1 cellular context compared by ENCODE assay signal in genomic region chr1:17953921-17954320, GRCh38.
TF ChIP-seq lines count a peak whose summit lies in the region.

No MANE protein-coding gene starts in this region.

TF ChIP-seq in HEK293, 187 proteins besides CTCF, POLR2A, EP300 and RAD21 (continued from another document and continues in another):
- TF ChIP-seq, protein P1, sequence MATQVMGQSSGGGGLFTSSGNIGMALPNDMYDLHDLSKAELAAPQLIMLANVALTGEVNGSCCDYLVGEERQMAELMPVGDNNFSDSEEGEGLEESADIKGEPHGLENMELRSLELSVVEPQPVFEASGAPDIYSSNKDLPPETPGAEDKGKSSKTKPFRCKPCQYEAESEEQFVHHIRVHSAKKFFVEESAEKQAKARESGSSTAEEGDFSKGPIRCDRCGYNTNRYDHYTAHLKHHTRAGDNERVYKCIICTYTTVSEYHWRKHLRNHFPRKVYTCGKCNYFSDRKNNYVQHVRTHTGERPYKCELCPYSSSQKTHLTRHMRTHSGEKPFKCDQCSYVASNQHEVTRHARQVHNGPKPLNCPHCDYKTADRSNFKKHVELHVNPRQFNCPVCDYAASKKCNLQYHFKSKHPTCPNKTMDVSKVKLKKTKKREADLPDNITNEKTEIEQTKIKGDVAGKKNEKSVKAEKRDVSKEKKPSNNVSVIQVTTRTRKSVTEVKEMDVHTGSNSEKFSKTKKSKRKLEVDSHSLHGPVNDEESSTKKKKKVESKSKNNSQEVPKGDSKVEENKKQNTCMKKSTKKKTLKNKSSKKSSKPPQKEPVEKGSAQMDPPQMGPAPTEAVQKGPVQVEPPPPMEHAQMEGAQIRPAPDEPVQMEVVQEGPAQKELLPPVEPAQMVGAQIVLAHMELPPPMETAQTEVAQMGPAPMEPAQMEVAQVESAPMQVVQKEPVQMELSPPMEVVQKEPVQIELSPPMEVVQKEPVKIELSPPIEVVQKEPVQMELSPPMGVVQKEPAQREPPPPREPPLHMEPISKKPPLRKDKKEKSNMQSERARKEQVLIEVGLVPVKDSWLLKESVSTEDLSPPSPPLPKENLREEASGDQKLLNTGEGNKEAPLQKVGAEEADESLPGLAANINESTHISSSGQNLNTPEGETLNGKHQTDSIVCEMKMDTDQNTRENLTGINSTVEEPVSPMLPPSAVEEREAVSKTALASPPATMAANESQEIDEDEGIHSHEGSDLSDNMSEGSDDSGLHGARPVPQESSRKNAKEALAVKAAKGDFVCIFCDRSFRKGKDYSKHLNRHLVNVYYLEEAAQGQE (tag by site-specific recombination; IDR thresholded peaks at IDR 0.05) = peak; percentile 67; the same call in 1 of the 2 replicates
- TF ChIP-seq ZNF433 (tag by site-specific recombination; IDR thresholded peaks at IDR 0.05; ENCODE audit: low read depth) = 0 out of 2 replicates have a peak, but pooled peaks have one; percentile 51
- TF ChIP-seq, protein P2, sequence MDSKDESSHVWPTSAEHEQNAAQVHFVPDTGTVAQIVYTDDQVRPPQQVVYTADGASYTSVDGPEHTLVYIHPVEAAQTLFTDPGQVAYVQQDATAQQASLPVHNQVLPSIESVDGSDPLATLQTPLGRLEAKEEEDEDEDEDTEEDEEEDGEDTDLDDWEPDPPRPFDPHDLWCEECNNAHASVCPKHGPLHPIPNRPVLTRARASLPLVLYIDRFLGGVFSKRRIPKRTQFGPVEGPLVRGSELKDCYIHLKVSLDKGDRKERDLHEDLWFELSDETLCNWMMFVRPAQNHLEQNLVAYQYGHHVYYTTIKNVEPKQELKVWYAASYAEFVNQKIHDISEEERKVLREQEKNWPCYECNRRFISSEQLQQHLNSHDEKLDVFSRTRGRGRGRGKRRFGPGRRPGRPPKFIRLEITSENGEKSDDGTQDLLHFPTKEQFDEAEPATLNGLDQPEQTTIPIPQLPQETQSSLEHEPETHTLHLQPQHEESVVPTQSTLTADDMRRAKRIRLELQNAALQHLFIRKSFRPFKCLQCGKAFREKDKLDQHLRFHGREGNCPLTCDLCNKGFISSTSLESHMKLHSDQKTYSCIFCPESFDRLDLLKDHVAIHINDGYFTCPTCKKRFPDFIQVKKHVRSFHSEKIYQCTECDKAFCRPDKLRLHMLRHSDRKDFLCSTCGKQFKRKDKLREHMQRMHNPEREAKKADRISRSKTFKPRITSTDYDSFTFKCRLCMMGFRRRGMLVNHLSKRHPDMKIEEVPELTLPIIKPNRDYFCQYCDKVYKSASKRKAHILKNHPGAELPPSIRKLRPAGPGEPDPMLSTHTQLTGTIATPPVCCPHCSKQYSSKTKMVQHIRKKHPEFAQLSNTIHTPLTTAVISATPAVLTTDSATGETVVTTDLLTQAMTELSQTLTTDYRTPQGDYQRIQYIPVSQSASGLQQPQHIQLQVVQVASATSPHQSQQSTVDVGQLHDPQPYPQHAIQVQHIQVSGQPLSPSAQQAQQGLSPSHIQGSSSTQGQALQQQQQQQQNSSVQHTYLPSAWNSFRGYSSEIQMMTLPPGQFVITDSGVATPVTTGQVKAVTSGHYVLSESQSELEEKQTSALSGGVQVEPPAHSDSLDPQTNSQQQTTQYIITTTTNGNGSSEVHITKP (tag by site-specific recombination; IDR thresholded peaks at IDR 0.05) = no peak
- TF ChIP-seq ZBTB11 (tag by site-specific recombination; conservative IDR thresholded peaks at IDR 0.05; ENCODE audit: low read depth) = peak; percentile 81
- peak; percentile 54; the same call in 1 of the 2 replicates for TF ChIP-seq ZNF223 (tag by site-specific recombination; IDR thresholded peaks at IDR 0.05)
- TF ChIP-seq ZNF610 (tag by site-specific recombination; IDR thresholded peaks at IDR 0.05; ENCODE audit: borderline replicate concordance) = no peak
- TF ChIP-seq ZNF335 (tag by site-specific recombination; conservative IDR thresholded peaks at IDR 0.05) = no peak
- no peak for TF ChIP-seq ZNF146 (tag by site-specific recombination; IDR thresholded peaks at IDR 0.05)
- TF ChIP-seq ZBTB8A (tag by site-specific recombination; IDR thresholded peaks at IDR 0.05) = peak; percentile 70
- TF ChIP-seq ZNF623 (tag by site-specific recombination; IDR thresholded peaks at IDR 0.05) = peak; percentile 75
- TF ChIP-seq, protein P3, sequence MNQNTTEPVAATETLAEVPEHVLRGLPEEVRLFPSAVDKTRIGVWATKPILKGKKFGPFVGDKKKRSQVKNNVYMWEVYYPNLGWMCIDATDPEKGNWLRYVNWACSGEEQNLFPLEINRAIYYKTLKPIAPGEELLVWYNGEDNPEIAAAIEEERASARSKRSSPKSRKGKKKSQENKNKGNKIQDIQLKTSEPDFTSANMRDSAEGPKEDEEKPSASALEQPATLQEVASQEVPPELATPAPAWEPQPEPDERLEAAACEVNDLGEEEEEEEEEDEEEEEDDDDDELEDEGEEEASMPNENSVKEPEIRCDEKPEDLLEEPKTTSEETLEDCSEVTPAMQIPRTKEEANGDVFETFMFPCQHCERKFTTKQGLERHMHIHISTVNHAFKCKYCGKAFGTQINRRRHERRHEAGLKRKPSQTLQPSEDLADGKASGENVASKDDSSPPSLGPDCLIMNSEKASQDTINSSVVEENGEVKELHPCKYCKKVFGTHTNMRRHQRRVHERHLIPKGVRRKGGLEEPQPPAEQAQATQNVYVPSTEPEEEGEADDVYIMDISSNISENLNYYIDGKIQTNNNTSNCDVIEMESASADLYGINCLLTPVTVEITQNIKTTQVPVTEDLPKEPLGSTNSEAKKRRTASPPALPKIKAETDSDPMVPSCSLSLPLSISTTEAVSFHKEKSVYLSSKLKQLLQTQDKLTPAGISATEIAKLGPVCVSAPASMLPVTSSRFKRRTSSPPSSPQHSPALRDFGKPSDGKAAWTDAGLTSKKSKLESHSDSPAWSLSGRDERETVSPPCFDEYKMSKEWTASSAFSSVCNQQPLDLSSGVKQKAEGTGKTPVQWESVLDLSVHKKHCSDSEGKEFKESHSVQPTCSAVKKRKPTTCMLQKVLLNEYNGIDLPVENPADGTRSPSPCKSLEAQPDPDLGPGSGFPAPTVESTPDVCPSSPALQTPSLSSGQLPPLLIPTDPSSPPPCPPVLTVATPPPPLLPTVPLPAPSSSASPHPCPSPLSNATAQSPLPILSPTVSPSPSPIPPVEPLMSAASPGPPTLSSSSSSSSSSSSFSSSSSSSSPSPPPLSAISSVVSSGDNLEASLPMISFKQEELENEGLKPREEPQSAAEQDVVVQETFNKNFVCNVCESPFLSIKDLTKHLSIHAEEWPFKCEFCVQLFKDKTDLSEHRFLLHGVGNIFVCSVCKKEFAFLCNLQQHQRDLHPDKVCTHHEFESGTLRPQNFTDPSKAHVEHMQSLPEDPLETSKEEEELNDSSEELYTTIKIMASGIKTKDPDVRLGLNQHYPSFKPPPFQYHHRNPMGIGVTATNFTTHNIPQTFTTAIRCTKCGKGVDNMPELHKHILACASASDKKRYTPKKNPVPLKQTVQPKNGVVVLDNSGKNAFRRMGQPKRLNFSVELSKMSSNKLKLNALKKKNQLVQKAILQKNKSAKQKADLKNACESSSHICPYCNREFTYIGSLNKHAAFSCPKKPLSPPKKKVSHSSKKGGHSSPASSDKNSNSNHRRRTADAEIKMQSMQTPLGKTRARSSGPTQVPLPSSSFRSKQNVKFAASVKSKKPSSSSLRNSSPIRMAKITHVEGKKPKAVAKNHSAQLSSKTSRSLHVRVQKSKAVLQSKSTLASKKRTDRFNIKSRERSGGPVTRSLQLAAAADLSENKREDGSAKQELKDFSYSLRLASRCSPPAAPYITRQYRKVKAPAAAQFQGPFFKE (tag by site-specific recombination; IDR thresholded peaks at IDR 0.05; ENCODE audit: borderline replicate concordance) = no peak
- TF ChIP-seq, protein P4, sequence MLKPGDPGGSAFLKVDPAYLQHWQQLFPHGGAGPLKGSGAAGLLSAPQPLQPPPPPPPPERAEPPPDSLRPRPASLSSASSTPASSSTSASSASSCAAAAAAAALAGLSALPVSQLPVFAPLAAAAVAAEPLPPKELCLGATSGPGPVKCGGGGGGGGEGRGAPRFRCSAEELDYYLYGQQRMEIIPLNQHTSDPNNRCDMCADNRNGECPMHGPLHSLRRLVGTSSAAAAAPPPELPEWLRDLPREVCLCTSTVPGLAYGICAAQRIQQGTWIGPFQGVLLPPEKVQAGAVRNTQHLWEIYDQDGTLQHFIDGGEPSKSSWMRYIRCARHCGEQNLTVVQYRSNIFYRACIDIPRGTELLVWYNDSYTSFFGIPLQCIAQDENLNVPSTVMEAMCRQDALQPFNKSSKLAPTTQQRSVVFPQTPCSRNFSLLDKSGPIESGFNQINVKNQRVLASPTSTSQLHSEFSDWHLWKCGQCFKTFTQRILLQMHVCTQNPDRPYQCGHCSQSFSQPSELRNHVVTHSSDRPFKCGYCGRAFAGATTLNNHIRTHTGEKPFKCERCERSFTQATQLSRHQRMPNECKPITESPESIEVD (tag by site-specific recombination; IDR thresholded peaks at IDR 0.05) = no peak
- TF ChIP-seq ZBTB21 (tag by site-specific recombination; IDR thresholded peaks at IDR 0.05) = 0 out of 2 replicates have a peak, but pooled peaks have one; percentile 17
- no peak for TF ChIP-seq ZFP41 (tag by site-specific recombination; IDR thresholded peaks at IDR 0.05; ENCODE audit: borderline replicate concordance)
- TF ChIP-seq ZNF449 (tag by site-specific recombination; IDR thresholded peaks at IDR 0.05) = 0 out of 2 replicates have a peak, but pooled peaks have one; percentile 65
- 0 out of 2 replicates have a peak, but pooled peaks have one; percentile 24 for TF ChIP-seq ZFP37 (tag by site-specific recombination; IDR thresholded peaks at IDR 0.05)
- TF ChIP-seq ZNF791 (tag by site-specific recombination; IDR thresholded peaks at IDR 0.05) = peak; percentile 65; the same call in 1 of the 2 replicates
- TF ChIP-seq ZNF140 (tag by site-specific recombination; IDR thresholded peaks at IDR 0.05) = peak; percentile 82
- TF ChIP-seq GLI2 (tag by site-specific recombination; IDR thresholded peaks at IDR 0.05; ENCODE audit: borderline replicate concordance, low read depth) = peak; percentile 66; the same call in 1 of the 2 replicates
- TF ChIP-seq MEIS1 (CRISPR knock-in tag; IDR thresholded peaks at IDR 0.05; ENCODE audit: borderline replicate concordance) = no peak
- 0 out of 2 replicates have a peak, but pooled peaks have one; percentile 64 for TF ChIP-seq ZNF354C (tag by site-specific recombination; IDR thresholded peaks at IDR 0.05; ENCODE audit: borderline replicate concordance, low read depth)
- TF ChIP-seq ZNF645 (tag by site-specific recombination; IDR thresholded peaks at IDR 0.05) = no peak
- peak; percentile 95 for TF ChIP-seq ZNF266 (tag by site-specific recombination; IDR thresholded peaks at IDR 0.05; ENCODE audit: low read depth)
- TF ChIP-seq ZNF560 (tag by site-specific recombination; IDR thresholded peaks at IDR 0.05; ENCODE audit: borderline replicate concordance) = peak; percentile 55; the same call in 1 of the 2 replicates
- no peak for TF ChIP-seq FEZF1 (tag by site-specific recombination; IDR thresholded peaks at IDR 0.05)
